In genomic region chr10:62266147-62266546, GRCh38 we compare ENCODE assay signal across 33 cellular contexts. TPM values are rescaled to one million over a fixed set of nuclear protein-coding genes. Genes with fewer than 3 reads are reported as not detected.
DNase-seq lines count a peak whose midpoint lies in the region; ATAC-seq, FAIRE-seq and TF ChIP-seq lines count a peak whose summit lies in the region.
"Had no signal": no experiment of that assay in that cellular context is flagged by ENCODE, and none has a peak within 500 bp of the region (broad histone marks: within the 10 kb centered on the region; RNA-seq: fewer than 3 reads in every experiment).

No MANE protein-coding gene starts in this region.

- H2AFZ ChIP-seq in Loucy (ENCODE audit: low read length), result no peak overlapping the region

- peaks cover 67% of the 10 kb centered on the region for H3K4me1 ChIP-seq in Loucy (ENCODE audit: insufficient read depth, low read length, poor library complexity, severe bottlenecking)

- H4K20me1 ChIP-seq in Loucy (ENCODE audit: insufficient read depth, low read length, poor library complexity, severe bottlenecking), result peaks cover 28% of the 10 kb centered on the region

- peaks cover 9% of the 10 kb centered on the region; the same call in 1 of the 2 replicates for H3F3A ChIP-seq in Loucy (ENCODE audit: low read depth)

- no peaks in the 10 kb centered on the region for H3K36me3 Mint-ChIP-seq in neural crest cell (ENCODE audit: low read depth)
- peaks cover 0 to 12% of the 10 kb centered on the region in 2 donors for H3K36me3 Mint-ChIP-seq in activated naive CD4-positive, alpha-beta T cell treated with anti-CD3 and anti-CD28 coated beads, Interleukin-2, amount 50 U/mL, for 72 hours
- H3K36me3 Mint-ChIP-seq: activated naive CD8-positive, alpha-beta T cell treated with anti-CD3 and anti-CD28 coated beads for 36 hours; CD4-positive, CD25-positive, alpha-beta regulatory T cell had no signal

- peaks cover 19% of the 10 kb centered on the region for H3K27me3 Mint-ChIP-seq in neural crest cell (ENCODE audit: low read depth)

- H3K36me3 ChIP-seq in Loucy (ENCODE audit: insufficient read depth, low read length) (no peaks in the 10 kb centered on the region), bronchial epithelial cell (ENCODE audit: control insufficient read depth, insufficient read depth, low read length) (no peaks in the 10 kb centered on the region)
- H3K36me3 ChIP-seq: left lung, MG63, ovary, suprapubic skin had no signal

- H3K4me3 ChIP-seq in Loucy (ENCODE audit: low read length, poor library complexity, severe bottlenecking) (peak overlapping the region; percentile 93), bronchial epithelial cell (ENCODE audit: low read depth, low read length) (no peak overlapping the region)
- H3K4me3 ChIP-seq: MG63, ovary, skin epidermis, suprapubic skin had no signal

- no peak for TF ChIP-seq CTCF in D721Med (IDR thresholded peaks at IDR 0.05; ENCODE audit: insufficient read depth, missing control alignments)
- TF ChIP-seq CTCF in Loucy (conservative IDR thresholded peaks at IDR 0.05; ENCODE audit: low read length), result no peak
- no peak for TF ChIP-seq CTCF in bronchial epithelial cell (IDR thresholded peaks at IDR 0.05; ENCODE audit: insufficient read depth, low read length, severe bottlenecking)
- no peak for TF ChIP-seq CTCF in neural crest cell (conservative IDR thresholded peaks at IDR 0.05)

- H3K4me1 Mint-ChIP-seq in neural crest cell, result peaks cover 38% of the 10 kb centered on the region

- DNase-seq in D721Med (ENCODE audit: insufficient read length, low spot score), result no peak
- peak; percentile 70 for DNase-seq in bronchial epithelial cell (ENCODE audit: low read depth)
- no peak for DNase-seq in neural crest cell (ENCODE audit: low read depth, low spot score)
- DNase-seq in T-helper 1 cell, result no peak
- DNase-seq in activated naive CD4-positive, alpha-beta T cell treated with anti-CD3 and anti-CD28 coated beads, Interleukin-2, amount 50 U/mL, for 72 hours (ENCODE audit: low spot score in 2 of 2), result no peak
- DNase-seq: activated CD4-positive, alpha-beta T cell treated with anti-CD3 and anti-CD28 coated beads, Interleukin-2, amount 10 ng/mL, durations not matched to agents 24 days and 14 days; activated CD8-positive, alpha-beta memory T cell treated with anti-CD3 and anti-CD28 coated beads for 24 hours; activated effector memory CD4-positive, alpha-beta T cell treated with Interleukin-2 at 50 U/mL for 16 hours; activated naive CD8-positive, alpha-beta T cell treated with anti-CD3 and anti-CD28 coated beads for 36 hours; activated T-cell treated with anti-CD3 and anti-CD28 coated beads for 4 hours; anterior cingulate cortex; CD4-positive, CD25-positive, alpha-beta regulatory T cell; cortex of kidney; effector memory CD8-positive, alpha-beta T cell; foreskin fibroblast; KBM-7; left lung; MG63; NCI-H1105; NCI-H187 treated with DMSO at 0.1 percent for 48 hours; NCI-H524 treated with DMSO at 0.1 percent for 48 hours; ovary; SHP77; stimulated activated naive CD4-positive, alpha-beta T cell; T-helper 9 cell; WERI-Rb-1 had no signal

- H3K79me2 ChIP-seq in Loucy (ENCODE audit: insufficient read depth, low read length), result peaks cover 74% of the 10 kb centered on the region

- H3K27ac Mint-ChIP-seq in neural crest cell (ENCODE audit: unreplicated experiment), result no peak overlapping the region
- no peak overlapping the region for H3K27ac Mint-ChIP-seq in activated naive CD4-positive, alpha-beta T cell treated with anti-CD3 and anti-CD28 coated beads, Interleukin-2, amount 50 U/mL, for 72 hours
- H3K27ac Mint-ChIP-seq: activated CD4-positive, alpha-beta T cell treated with anti-CD3 and anti-CD28 coated beads, Interleukin-2, amount 10 ng/mL, durations not matched to agents 24 days and 14 days; activated naive CD8-positive, alpha-beta T cell treated with anti-CD3 and anti-CD28 coated beads for 36 hours; CD4-positive, CD25-positive, alpha-beta regulatory T cell; effector memory CD8-positive, alpha-beta T cell had no signal

- H3K27me3 ChIP-seq in Loucy (ENCODE audit: insufficient read depth, low read length, poor library complexity, severe bottlenecking) (no peaks in the 10 kb centered on the region), bronchial epithelial cell (ENCODE audit: control insufficient read depth, insufficient read depth, low read length) (no peaks in the 10 kb centered on the region)
- H3K27me3 ChIP-seq: ovary, suprapubic skin had no signal

- no peaks in the 10 kb centered on the region for H3K9me3 ChIP-seq in Loucy (ENCODE audit: insufficient read depth, low read depth, low read length)
- H3K9me3 ChIP-seq: left lung, MG63, ovary, suprapubic skin had no signal

- H3K9me3 Mint-ChIP-seq in neural crest cell, result no peaks in the 10 kb centered on the region
- no peaks in the 10 kb centered on the region for H3K9me3 Mint-ChIP-seq in activated naive CD4-positive, alpha-beta T cell treated with anti-CD3 and anti-CD28 coated beads, Interleukin-2, amount 50 U/mL, for 72 hours
- H3K9me3 Mint-ChIP-seq: activated CD4-positive, alpha-beta T cell treated with anti-CD3 and anti-CD28 coated beads, Interleukin-2, amount 10 ng/mL, durations not matched to agents 24 days and 14 days; activated naive CD8-positive, alpha-beta T cell treated with anti-CD3 and anti-CD28 coated beads for 36 hours; CD4-positive, CD25-positive, alpha-beta regulatory T cell; effector memory CD8-positive, alpha-beta T cell had no signal

- peak overlapping the region; percentile 73 for H3K4me3 Mint-ChIP-seq in neural crest cell
- H3K4me3 Mint-ChIP-seq: activated CD4-positive, alpha-beta T cell treated with anti-CD3 and anti-CD28 coated beads, Interleukin-2, amount 10 ng/mL, durations not matched to agents 24 days and 14 days; activated naive CD8-positive, alpha-beta T cell treated with anti-CD3 and anti-CD28 coated beads for 36 hours; effector memory CD8-positive, alpha-beta T cell had no signal

- H3K4me2 ChIP-seq in Loucy (ENCODE audit: low read depth, low read length, poor library complexity, severe bottlenecking), result peak overlapping the region; percentile 76

- peak overlapping the region; percentile 98 for H3K9ac ChIP-seq in Loucy (ENCODE audit: low read depth, low read length, poor library complexity, severe bottlenecking)

- FAIRE-seq in D721Med (lab: Jason Lieb, UNC), result peak; percentile 6
- no peak for FAIRE-seq in bronchial epithelial cell (lab: Jason Lieb, UNC)
- FAIRE-seq: H1, islet of Langerhans had no signal

- no peaks in the 10 kb centered on the region for H3K9me2 ChIP-seq in Loucy (replicated peaks; ENCODE audit: low read depth, low read length)

- ATAC-seq in GM21529 (IDR thresholded peaks at IDR 0.05; ENCODE audit: unreplicated experiment) (no peak), GM19397 (IDR thresholded peaks at IDR 0.05; ENCODE audit: unreplicated experiment) (no peak)
- ATAC-seq in activated naive CD4-positive, alpha-beta T cell treated with anti-CD3 and anti-CD28 coated beads, Interleukin-2, amount 50 U/mL, for 72 hours, result no peak
- ATAC-seq: effector memory CD8-positive, alpha-beta T cell; left lung had no signal

RNA-seq across cellular contexts. Expression of gene RTKN2, which starts 2.5 kb away (rescaled TPM):
- 0.79 and 1.7 TPM in 2 replicates for total RNA-seq in bronchial epithelial cell
- 27.5 and 29.2 TPM in 2 replicates for total RNA-seq in neural crest cell
- 1 to 10 TPM; 9.2 to 10.0 TPM for total RNA-seq in activated naive CD4-positive, alpha-beta T cell treated with anti-CD3 and anti-CD28 coated beads, Interleukin-2, amount 50 U/mL, for 72 hours
